ENCODE assay signal across 1 cellular context in the genomic region with DNA sequence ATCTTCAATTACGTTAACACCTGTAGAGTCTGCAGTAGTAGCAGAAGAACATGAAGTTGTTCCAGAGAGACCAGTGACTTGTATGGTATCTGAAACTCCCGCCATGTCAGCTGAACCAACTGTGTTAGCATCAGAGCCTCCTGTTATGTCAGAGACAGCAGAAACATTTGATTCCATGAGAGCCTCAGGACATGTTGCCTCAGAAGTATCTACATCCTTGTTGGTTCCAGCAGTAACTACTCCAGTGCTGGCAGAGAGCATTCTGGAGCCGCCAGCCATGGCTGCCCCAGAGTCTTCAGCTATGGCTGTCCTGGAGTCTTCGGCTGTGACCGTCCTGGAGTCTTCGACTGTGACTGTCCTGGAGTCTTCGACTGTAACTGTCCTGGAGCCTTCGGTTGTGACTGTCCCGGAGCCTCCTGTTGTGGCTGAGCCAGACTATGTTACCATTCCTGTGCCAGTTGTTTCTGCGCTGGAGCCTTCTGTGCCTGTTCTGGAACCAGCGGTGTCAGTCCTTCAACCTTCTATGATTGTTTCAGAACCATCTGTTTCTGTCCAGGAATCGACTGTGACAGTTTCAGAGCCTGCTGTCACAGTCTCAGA.
TF ChIP-seq lines count a peak whose summit lies in the region.

No MANE protein-coding gene starts in this region.

TF ChIP-seq in endothelial cell of umbilical vein, 7 proteins besides CTCF, POLR2A, EP300 and RAD21:
- TF ChIP-seq FOS (IDR thresholded peaks at IDR 0.05; ENCODE audit: borderline replicate concordance, insufficient read depth, low read length) (no peak), JUN (IDR thresholded peaks at IDR 0.05; ENCODE audit: borderline replicate concordance, insufficient read depth, insufficient read length, low read depth) (no peak), GATA2 (IDR thresholded peaks at IDR 0.05; ENCODE audit: insufficient read depth, insufficient read length, low read depth, low read length) (no peak), EZH2 (IDR thresholded peaks at IDR 0.05; ENCODE audit: borderline replicate concordance, low read depth, low read length, severe bottlenecking) (no peak), MYC (IDR thresholded peaks at IDR 0.05; ENCODE audit: low read depth, low read length) (no peak), POLR2AphosphoS5 (IDR thresholded peaks at IDR 0.05; ENCODE audit: insufficient read depth, low read depth, low read length) (no peak)
- TF ChIP-seq, protein P1, sequence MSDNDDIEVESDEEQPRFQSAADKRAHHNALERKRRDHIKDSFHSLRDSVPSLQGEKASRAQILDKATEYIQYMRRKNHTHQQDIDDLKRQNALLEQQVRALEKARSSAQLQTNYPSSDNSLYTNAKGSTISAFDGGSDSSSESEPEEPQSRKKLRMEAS (IDR thresholded peaks at IDR 0.05; ENCODE audit: insufficient read depth, insufficient read length) = no peak
TF ChIP-seq in endothelial cell of umbilical vein: peak in this region for 0.
